Comparison of ENCODE assay signal across 1 cellular context in genomic region chr16:10608687-10609409, GRCh38.
A peak's percentile ranks its signal among the peaks of the same experiment; 100 is the strongest.
TF ChIP-seq lines count a peak whose summit lies in the region.

No MANE protein-coding gene starts in this region.

TF ChIP-seq in HepG2, 621 proteins besides CTCF, POLR2A, EP300 and RAD21 (continues in another document):
- no peak for TF ChIP-seq ZBTB3 (CRISPR knock-in tag; IDR thresholded peaks at IDR 0.05; ENCODE audit: borderline replicate concordance, low read depth)
- TF ChIP-seq ZNF484 (CRISPR knock-in tag; IDR thresholded peaks at IDR 0.05; ENCODE audit: borderline replicate concordance, low read depth), result no peak
- 0 out of 2 replicates have a peak, but pooled peaks have one; percentile 65 for TF ChIP-seq ZNF788 (CRISPR knock-in tag; IDR thresholded peaks at IDR 0.05; ENCODE audit: borderline replicate concordance)
- TF ChIP-seq ZBTB44 (CRISPR knock-in tag; IDR thresholded peaks at IDR 0.05), result no peak
- TF ChIP-seq ZBTB20 (CRISPR knock-in tag; IDR thresholded peaks at IDR 0.05; ENCODE audit: borderline replicate concordance, low read depth), result no peak
- TF ChIP-seq E2F2 (CRISPR knock-in tag; IDR thresholded peaks at IDR 0.05; ENCODE audit: borderline replicate concordance), result no peak
- no peak for TF ChIP-seq AGO1 (IDR thresholded peaks at IDR 0.05; ENCODE audit: low read depth, low read length, poor library complexity, severe bottlenecking)
- TF ChIP-seq ZNF720 (CRISPR knock-in tag; IDR thresholded peaks at IDR 0.05), result no peak
- no peak for TF ChIP-seq SSRP1 (CRISPR knock-in tag; IDR thresholded peaks at IDR 0.05)
- TF ChIP-seq ZNF260 (CRISPR knock-in tag; IDR thresholded peaks at IDR 0.05; ENCODE audit: borderline replicate concordance, low read depth), result no peak
- peak; percentile 78; the same call in 1 of the 2 replicates for TF ChIP-seq ZBTB38 (CRISPR knock-in tag; IDR thresholded peaks at IDR 0.05)
- no peak for TF ChIP-seq TIGD3 (CRISPR knock-in tag; IDR thresholded peaks at IDR 0.05; ENCODE audit: borderline replicate concordance)
- no peak for TF ChIP-seq CBX2 (IDR thresholded peaks at IDR 0.05; ENCODE audit: low read depth, low read length)
- no peak for TF ChIP-seq CBX2 (CRISPR knock-in tag; IDR thresholded peaks at IDR 0.05; ENCODE audit: low read depth)
- TF ChIP-seq ZNF550 (CRISPR knock-in tag; IDR thresholded peaks at IDR 0.05; ENCODE audit: borderline replicate concordance), result no peak
- no peak for TF ChIP-seq RBM39 (IDR thresholded peaks at IDR 0.05; ENCODE audit: low read depth, low read length, poor library complexity, severe bottlenecking)
- no peak for TF ChIP-seq ZNF275 (CRISPR knock-in tag; IDR thresholded peaks at IDR 0.05; ENCODE audit: borderline replicate concordance)
- no peak for TF ChIP-seq ZNF644 (CRISPR knock-in tag; IDR thresholded peaks at IDR 0.05; ENCODE audit: low read depth)
- no peak for TF ChIP-seq ZFP82 (CRISPR knock-in tag; IDR thresholded peaks at IDR 0.05; ENCODE audit: borderline replicate concordance)
- no peak for TF ChIP-seq TMF1 (CRISPR knock-in tag; IDR thresholded peaks at IDR 0.05; ENCODE audit: low read depth)
- no peak for TF ChIP-seq TEF (CRISPR knock-in tag; IDR thresholded peaks at IDR 0.05)
- no peak for TF ChIP-seq KDM5A (IDR thresholded peaks at IDR 0.05; ENCODE audit: borderline replicate concordance, low read length)
- no peak; the same call in 1 of the 2 replicates for TF ChIP-seq ZNF33B (CRISPR knock-in tag; IDR thresholded peaks at IDR 0.05)
- TF ChIP-seq CENPBD1 (CRISPR knock-in tag; IDR thresholded peaks at IDR 0.05; ENCODE audit: borderline replicate concordance, low read depth), result no peak
- TF ChIP-seq ZBTB1 (CRISPR knock-in tag; IDR thresholded peaks at IDR 0.05; ENCODE audit: borderline replicate concordance), result no peak
- TF ChIP-seq NAIF1 (CRISPR knock-in tag; IDR thresholded peaks at IDR 0.05; ENCODE audit: borderline replicate concordance), result no peak
- no peak for TF ChIP-seq EHMT2 (IDR thresholded peaks at IDR 0.05; ENCODE audit: borderline replicate concordance, low read depth, low read length)
- TF ChIP-seq ZNF251 (CRISPR knock-in tag; IDR thresholded peaks at IDR 0.05), result no peak
- TF ChIP-seq FOXK2 (IDR thresholded peaks at IDR 0.05), result no peak
- TF ChIP-seq ZSCAN25 (CRISPR knock-in tag; IDR thresholded peaks at IDR 0.05), result no peak
- peak; percentile 63; the same call in 1 of the 2 replicates for TF ChIP-seq ATF6 (CRISPR knock-in tag; conservative IDR thresholded peaks at IDR 0.05)
- TF ChIP-seq NKX3-1 (CRISPR knock-in tag; IDR thresholded peaks at IDR 0.05), result no peak
- no peak for TF ChIP-seq RERE (CRISPR knock-in tag; IDR thresholded peaks at IDR 0.05; ENCODE audit: low read depth)
- no peak for TF ChIP-seq RARA (CRISPR knock-in tag; IDR thresholded peaks at IDR 0.05)
- no peak for TF ChIP-seq ZNF773 (CRISPR knock-in tag; IDR thresholded peaks at IDR 0.05; ENCODE audit: borderline replicate concordance)
- no peak for TF ChIP-seq KLF16 (CRISPR knock-in tag; IDR thresholded peaks at IDR 0.05)
- TF ChIP-seq ZNF253 (CRISPR knock-in tag; IDR thresholded peaks at IDR 0.05; ENCODE audit: borderline replicate concordance), result no peak
- TF ChIP-seq XRCC5 (optimal IDR thresholded peaks at IDR 0.05; ENCODE audit: low read length), result no peak
- no peak for TF ChIP-seq ZBTB49 (CRISPR knock-in tag; IDR thresholded peaks at IDR 0.05; ENCODE audit: borderline replicate concordance)
- TF ChIP-seq HNRNPLL (IDR thresholded peaks at IDR 0.05; ENCODE audit: low read depth, low read length, poor library complexity, severe bottlenecking), result no peak
- TF ChIP-seq ZNF562 (CRISPR knock-in tag; IDR thresholded peaks at IDR 0.05; ENCODE audit: borderline replicate concordance), result no peak
- TF ChIP-seq POGK (CRISPR knock-in tag; conservative IDR thresholded peaks at IDR 0.05), result no peak
- TF ChIP-seq HNF1B (CRISPR knock-in tag; IDR thresholded peaks at IDR 0.05), result 0 out of 2 replicates have a peak, but pooled peaks have one; percentile 40
